Comparison of ENCODE assay signal across 8 cellular contexts in genomic region chr9:130173462-130173876, GRCh38. TPM values are rescaled to one million over a fixed set of nuclear protein-coding genes. Genes with fewer than 3 reads are reported as not detected.
DNase-seq lines count a peak whose midpoint lies in the region; ATAC-seq and TF ChIP-seq lines count a peak whose summit lies in the region.

No MANE protein-coding gene starts in this region.

- H3K4me2 ChIP-seq in MM.1S (ENCODE audit: low read depth, low read length), result no peak overlapping the region

- H3K36me3 Mint-ChIP-seq in IgD-negative memory B cell (no peaks in the 10 kb centered on the region), naive B cell (no peaks in the 10 kb centered on the region)

- intact Hi-C loops in colonic mucosa (cut with DNase I), result no loop called here

- no peaks in the 10 kb centered on the region for H3K9me2 ChIP-seq in MM.1S (replicated peaks; ENCODE audit: insufficient read depth, low read length)

- TF ChIP-seq CTCF in colonic mucosa (IDR thresholded peaks at IDR 0.05), result no peak
- no peak for TF ChIP-seq CTCF in MM.1S (IDR thresholded peaks at IDR 0.05; ENCODE audit: low read length)

- H3K9me3 ChIP-seq in colonic mucosa (no peaks in the 10 kb centered on the region), MM.1S (replicated peaks; ENCODE audit: insufficient read depth, low read length) (no peaks in the 10 kb centered on the region)

- H3K9ac ChIP-seq in colonic mucosa (ENCODE audit: low read depth in 2 of 2, low read length in 2 of 2) (peak overlapping the region in 1 of 2 donors; percentile 51), MM.1S (ENCODE audit: low read length) (no peak overlapping the region)

- H3K4me3 ChIP-seq in colonic mucosa, result peak overlapping the region; percentile 47
- H3K4me3 ChIP-seq in MM.1S (ENCODE audit: low read length), result no peak overlapping the region

- DNase-seq in AG08395 (ENCODE audit: low spot score), result peak; percentile 57
- no peak for DNase-seq in colonic mucosa
- DNase-seq in naive B cell, result no peak
- no peak for DNase-seq in NCI-H774 (lab: John Stamatoyannopoulos, UW)
- no peak for DNase-seq in globus pallidus (ENCODE audit: low spot score)
- no peak for DNase-seq in DMS114 treated with DMSO at 0.1 percent for 48 hours (lab: John Stamatoyannopoulos, UW; ENCODE audit: unreplicated experiment)
- no peak for DNase-seq in MM.1S

- no peaks in the 10 kb centered on the region for H3F3A ChIP-seq in MM.1S (ENCODE audit: insufficient read depth, low read length)

- H3K27me3 ChIP-seq in colonic mucosa, result peaks cover 9% of the 10 kb centered on the region
- peaks cover 87% of the 10 kb centered on the region for H3K27me3 ChIP-seq in MM.1S (replicated peaks; ENCODE audit: insufficient read depth, low read length)

- H3K4me1 Mint-ChIP-seq in IgD-negative memory B cell (peaks cover 0 to 5% (median 2%) of the 10 kb centered on the region in 3 donors), naive B cell (peaks cover 0 to 12% (median 4%) of the 10 kb centered on the region in 3 donors)

- H3K4me1 ChIP-seq in colonic mucosa, result no peaks in the 10 kb centered on the region
- H3K4me1 ChIP-seq in MM.1S (ENCODE audit: low read length), result no peaks in the 10 kb centered on the region

- no peak for ATAC-seq in naive B cell (ENCODE audit: low read depth in 2 of 2)

- H3K4me3 Mint-ChIP-seq in IgD-negative memory B cell, result peak overlapping the region in 3 of 4 donors; percentile 66 to 85 (median 79)
- H3K4me3 Mint-ChIP-seq in naive B cell, result peak overlapping the region; percentile 9 to 82 (median 65)

- H3K9me3 Mint-ChIP-seq in IgD-negative memory B cell (no peaks in the 10 kb centered on the region), naive B cell (peaks cover 0 to 5% (median 0%) of the 10 kb centered on the region in 7 donors)

- H3K27ac Mint-ChIP-seq in IgD-negative memory B cell (peak overlapping the region in 1 of 3 donors; percentile 19), naive B cell (no peak overlapping the region)

- H3K27ac ChIP-seq in colonic mucosa (peak overlapping the region; percentile 12), MM.1S (ENCODE audit: low read length) (no peak overlapping the region)

- H3K36me3 ChIP-seq in colonic mucosa, result no peaks in the 10 kb centered on the region
- H3K36me3 ChIP-seq in MM.1S (replicated peaks; ENCODE audit: insufficient read depth, low read length), result no peaks in the 10 kb centered on the region

- H4K20me1 ChIP-seq in MM.1S (ENCODE audit: insufficient read depth, low read length), result no peaks in the 10 kb centered on the region

- H3K27me3 Mint-ChIP-seq in IgD-negative memory B cell (peaks cover 26% of the 10 kb centered on the region), naive B cell (peaks cover 17 to 66% (median 64%) of the 10 kb centered on the region in 3 donors)

- no peak overlapping the region for H2AFZ ChIP-seq in MM.1S (ENCODE audit: low read length)

- no peaks in the 10 kb centered on the region for H3K79me2 ChIP-seq in MM.1S (ENCODE audit: low read length)

RNA-seq across cellular contexts. Expression of gene NCS1, which starts 1.3 kb away (rescaled TPM):
- not detected for polyA plus RNA-seq in IgD-negative memory B cell
- total RNA-seq in colonic mucosa, result 10 to 100 TPM in 1 of 2 donors, 1 to 10 TPM in 1; 3.8 to 21.3 TPM
- polyA plus RNA-seq in naive B cell (ENCODE audit: low read depth in 6 of 6), result under 1 TPM in 1 of 6 donors, not detected in 5; 0.04 TPM
